ENCODE assay signal across 9 cellular contexts in the genomic region with DNA sequence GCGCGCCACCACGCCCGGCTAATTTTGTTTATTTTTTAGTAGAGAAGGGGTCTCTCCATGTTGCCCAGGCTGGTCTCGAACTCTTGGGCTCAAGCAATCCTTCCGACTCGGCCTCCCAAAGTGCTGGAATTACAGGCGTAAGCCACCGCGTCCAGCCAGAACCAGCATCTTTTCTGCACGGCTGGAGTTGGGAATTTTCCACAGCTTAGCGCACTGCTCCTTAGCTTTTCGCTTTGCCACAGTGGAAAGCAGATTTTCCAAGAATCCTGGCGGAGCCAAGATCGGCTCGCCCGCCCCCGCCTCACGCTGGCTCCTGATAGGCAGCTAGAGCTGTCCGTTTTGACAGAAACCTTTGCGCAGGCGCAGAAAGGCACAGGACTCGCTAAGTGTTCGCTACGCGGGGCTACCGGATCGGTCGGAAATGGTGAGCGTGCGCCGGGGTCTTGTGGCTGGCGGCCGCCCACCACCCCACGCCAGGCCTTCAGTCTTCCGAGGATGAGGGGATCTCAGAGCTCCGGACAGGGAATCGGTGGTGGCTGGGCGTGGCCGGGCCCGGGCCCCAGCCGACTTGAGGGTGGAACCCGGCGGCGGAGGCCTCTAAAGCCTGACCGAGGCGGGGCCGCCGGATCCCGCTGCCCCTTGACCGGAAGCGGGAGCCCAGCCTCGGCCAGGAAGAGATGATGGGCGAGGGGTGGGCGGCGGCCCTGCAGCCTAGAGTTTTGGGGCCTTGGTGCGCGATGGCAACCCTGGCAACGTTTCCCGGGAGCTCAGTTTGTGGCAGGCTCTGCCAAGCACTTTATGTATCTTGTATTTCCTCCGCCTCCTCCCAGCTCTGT. TPM values are rescaled to one million over a fixed set of nuclear protein-coding genes. Genes with fewer than 3 reads are reported as not detected.
DNase-seq lines count a peak whose midpoint lies in the region; ATAC-seq, FAIRE-seq and TF ChIP-seq lines count a peak whose summit lies in the region.
"Had no signal": no experiment of that assay in that cellular context is flagged by ENCODE, and none has a peak within 500 bp of the region (broad histone marks: within the 10 kb centered on the region; RNA-seq: fewer than 3 reads in every experiment).

A gene (plus strand): TSS at position 385 of the 836 bp plus-strand sequence. CDS start 37 bp downstream, at position 422.

- TF ChIP-seq CTCF in kidney (IDR thresholded peaks at IDR 0.05; ENCODE audit: borderline replicate concordance, extremely low read depth, insufficient read depth): no peak

- peak; percentile 66 for ATAC-seq in HG03432 (IDR thresholded peaks at IDR 0.05; ENCODE audit: unreplicated experiment)

- no peaks in the 10 kb centered on the region for H3K36me3 ChIP-seq in kidney (ENCODE audit: control insufficient read depth in 1 of 2, insufficient read depth in 2 of 2, low read length in 2 of 2)

- H3K4me3 ChIP-seq in kidney (ENCODE audit: low read length in 2 of 2): peak within 1 kb of the TSS; percentile 79 to 93

- peak; percentile 74 for TF ChIP-seq POLR2A in GM19099 (IDR thresholded peaks at IDR 0.05; ENCODE audit: extremely low read depth, insufficient read length, low read depth)

- peak within 1 kb of the TSS; percentile 95 for H3K27ac ChIP-seq in kidney (ENCODE audit: low read depth in 2 of 2, low read length in 2 of 2)

- intact Hi-C loops in kidney (cut with DNase I): no loop called here

- FAIRE-seq in kidney (lab: Jason Lieb, UNC): no peak
- FAIRE-seq: endometrium had no signal

- DNase-seq in AML-193 (lab: John Stamatoyannopoulos, UW): peak; percentile 82 to 83
- peak; percentile 94 for DNase-seq in NCI-H510A treated with DMSO at 0.1 percent for 48 hours (lab: John Stamatoyannopoulos, UW)
- peak; percentile 94 to 97 for DNase-seq in activated CD4-positive, alpha-beta T cell treated with anti-CD3 and anti-CD28 coated beads for 24 hours (ENCODE audit: low read depth in 2 of 2)
- DNase-seq in cerebellum (ENCODE audit: low spot score): peak; percentile 95
- peak; percentile 99 for DNase-seq in kidney
- peak; percentile 85 to 86 for DNase-seq in stimulated activated CD4-positive, alpha-beta T cell treated with anti-CD3 and anti-CD28 coated beads, Interleukin-15, amount 100 ng/mL, for 1 hour (ENCODE audit: low read depth in 1 of 2, low spot score in 1 of 2)

- H3K9ac ChIP-seq in kidney (ENCODE audit: low read length in 2 of 2): peak within 1 kb of the TSS; percentile 65 to 88

- H3K9me3 ChIP-seq in kidney (ENCODE audit: control insufficient read depth in 1 of 2, low read length in 2 of 2): no peaks in the 10 kb centered on the region

- H3K4me1 ChIP-seq in kidney (ENCODE audit: control insufficient read depth in 1 of 2, insufficient read depth in 1 of 2, low read depth in 1 of 2, low read length in 2 of 2): peaks cover 15 to 19% of the 10 kb centered on the region in 2 donors

RNA-seq across cellular contexts. Expression of the gene that starts here (rescaled TPM):
- total RNA-seq in cerebellum (43.8 TPM), kidney (185 TPM)
- 676 TPM for polyA plus RNA-seq in kidney (ENCODE audit: insufficient read depth, low read depth, low replicate concordance)

Comparison
In these comparisons a context has a peak if more than half of its experiments do, and no peak if none do; other contexts are left out.
1. Peak in every context shown above with its lines: DNase-seq, ATAC-seq, H3K4me3 ChIP-seq and H3K27ac ChIP-seq.